In the genomic region with DNA sequence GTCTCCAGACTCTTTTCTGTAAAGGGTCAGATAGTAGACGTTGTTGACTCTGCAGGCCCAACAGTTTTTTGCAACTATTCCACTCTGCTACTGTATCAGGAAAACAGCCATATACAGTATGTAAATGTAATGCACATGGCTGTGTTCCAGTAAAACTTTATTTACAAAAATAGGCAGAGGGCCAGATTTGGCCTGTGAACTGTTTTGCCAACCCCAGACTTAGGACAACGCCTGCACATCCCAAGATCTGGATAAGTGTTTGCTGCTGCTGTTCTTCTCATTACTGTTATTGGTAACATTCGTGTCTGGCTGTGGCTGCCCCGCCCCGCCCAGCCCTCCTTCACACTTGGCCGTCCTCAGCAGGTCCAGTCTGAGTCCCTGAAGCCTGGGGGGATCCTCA, we compare ENCODE assay signal across 17 cellular contexts.
"Had no signal": no experiment of that assay in that cellular context is flagged by ENCODE, and none has a peak within 500 bp of the region (broad histone marks: within the 10 kb centered on the region; RNA-seq: fewer than 3 reads in every experiment).

No MANE protein-coding gene starts in this region.

- H3K27me3 ChIP-seq: brain microvascular endothelial cell, thyroid gland, uterus had no signal

- ATAC-seq: activated CD8-positive, alpha-beta T cell treated with anti-CD3 and anti-CD28 coated beads, Interleukin-2, amount 10 ng/mL, durations not matched to agents 7 days and 5 days; sciatic nerve had no signal

- H3K27ac ChIP-seq: brain microvascular endothelial cell, uterus had no signal

- H3K9me3 ChIP-seq: prostate gland, thyroid gland, uterus had no signal

- H3K36me3 ChIP-seq: prostate gland, uterus had no signal

- FAIRE-seq: keratinocyte had no signal

- DNase-seq: activated CD4-positive, alpha-beta T cell treated with anti-CD3 and anti-CD28 coated beads, Interleukin-2, amount 10 ng/mL, durations not matched to agents 24 days and 14 days; activated CD4-positive, CD25-positive, alpha-beta regulatory T cell; activated CD8-positive, alpha-beta memory T cell treated with anti-CD3 and anti-CD28 coated beads, Interleukin-2, amount 50 U/mL, for 4 hours; activated CD8-positive, alpha-beta T cell treated with anti-CD3 and anti-CD28 coated beads, Interleukin-2, amount 10 ng/mL, durations not matched to agents 7 days and 5 days; activated naive CD8-positive, alpha-beta T cell treated with anti-CD3 and anti-CD28 coated beads, Interleukin-2, amount 10 ng/mL, durations not matched to agents 7 days and 5 days; activated T-cell treated with anti-CD3 and anti-CD28 coated beads, Interleukin-2, amount 50 U/mL, for 48 hours; brain microvascular endothelial cell; cortex of kidney; effector memory CD4-positive, alpha-beta T cell; nephron progenitor cell; occipital lobe; stimulated activated CD4-positive, alpha-beta T cell treated with anti-CD3 and anti-CD28 coated beads, Interleukin-1b, Interleukin-23, amount 100 ng/mL, for 48 hours; thyroid gland; uterus had no signal

- H3K4me3 ChIP-seq: prostate gland, thyroid gland, uterus had no signal
